ENCODE assay signal across 8 cellular contexts in genomic region chr2:27095745-27096651, GRCh38. TPM values are rescaled to one million over a fixed set of nuclear protein-coding genes. Genes with fewer than 3 reads are reported as not detected.
DNase-seq lines count a peak whose midpoint lies in the region; ATAC-seq and FAIRE-seq lines count a peak whose summit lies in the region.

No MANE protein-coding gene starts in this region.

- H3K36me3 ChIP-seq in skeletal muscle satellite cell (ENCODE audit: insufficient read depth, low read length), result no peaks in the 10 kb centered on the region

- peak overlapping the region; percentile 77 for H3K4me2 ChIP-seq in skeletal muscle satellite cell (ENCODE audit: low read length)

- FAIRE-seq in RCC 7860 (lab: Jason Lieb, UNC), result no peak

- ATAC-seq in GM18907 (IDR thresholded peaks at IDR 0.05; ENCODE audit: unreplicated experiment), result no peak

- no peaks in the 10 kb centered on the region for H3K9me3 ChIP-seq in skeletal muscle satellite cell (replicated peaks; ENCODE audit: low read length)

- H3K4me3 ChIP-seq in skeletal muscle satellite cell (ENCODE audit: low read length), result peak overlapping the region; percentile 59

- H3K4me1 ChIP-seq in skeletal muscle satellite cell (ENCODE audit: control insufficient read depth, insufficient read depth, low read length), result peaks cover 3% of the 10 kb centered on the region

- no peak overlapping the region for H3K9ac ChIP-seq in skeletal muscle satellite cell (ENCODE audit: low read depth, low read length)

- DNase-seq in EL, result peak; percentile 51
- DNase-seq in HPDE6-E6E7 (ENCODE audit: extremely low spot score), result peak; percentile 69
- DNase-seq in SHP77 treated with DMSO at 0.1 percent for 48 hours (lab: John Stamatoyannopoulos, UW), result peak; percentile 4
- peak; percentile 64 to 72 for DNase-seq in T47D (ENCODE audit: low read depth in 1 of 2, low spot score in 1 of 2)
- DNase-seq in inferior parietal cortex (ENCODE audit: extremely low spot score), result peak; percentile 82
- no peak for DNase-seq in RCC 7860 (ENCODE audit: low spot score)

- H3K27me3 ChIP-seq in skeletal muscle satellite cell (ENCODE audit: control insufficient read depth, insufficient read depth, low read length), result no peaks in the 10 kb centered on the region

- in situ Hi-C loops in T47D (cut with HindIII; ENCODE audit: low pct_unique_long_range_greater_than_20kb, low sequenced_read_pairs), result no loop called here

RNA-seq across cellular contexts. Expression of gene KHK, which starts 9.4 kb away (rescaled TPM):
- 0.25 and 1.3 TPM in 2 replicates for total RNA-seq in skeletal muscle satellite cell (2012; rRNA removed)

RNA-seq across cellular contexts. Expression of gene EMILIN1, which starts 17.6 kb away (rescaled TPM):
- 38.0 and 43.3 TPM in 2 replicates for total RNA-seq in skeletal muscle satellite cell (2012; rRNA removed)

RNA-seq across cellular contexts. Expression of gene CGREF1, which starts 22.9 kb away (rescaled TPM):
- 5.1 and 8.1 TPM in 2 replicates for total RNA-seq in skeletal muscle satellite cell (2012; rRNA removed)

RNA-seq across cellular contexts. Expression of gene OST4, which starts 24.5 kb away (rescaled TPM):
- 237 and 262 TPM in 2 replicates for total RNA-seq in skeletal muscle satellite cell (2012; rRNA removed)

RNA-seq across cellular contexts. Expression of gene ABHD1, which starts 27.6 kb away (rescaled TPM):
- under 0.01 TPM in 1 of 2 replicates, not detected in the other for total RNA-seq in skeletal muscle satellite cell (2012; rRNA removed)
